In genomic region chr9:34253460-34253837, GRCh38 we compare ENCODE assay signal across 7 cellular contexts.
A peak's percentile ranks its signal among the peaks of the same experiment; 100 is the strongest.
DNase-seq lines count a peak whose midpoint lies in the region; ATAC-seq and TF ChIP-seq lines count a peak whose summit lies in the region.

No MANE protein-coding gene starts in this region.

- DNase-seq in M059J (ENCODE audit: low read depth): peak; percentile 60
- peak; percentile 58 for DNase-seq in mammary epithelial cell
- no peak for DNase-seq in kidney epithelial cell (ENCODE audit: low read depth)
- no peak for DNase-seq in tibial artery
- DNase-seq in stimulated activated effector memory CD8-positive, alpha-beta T cell treated with anti-CD3 and anti-CD28 coated beads, Interleukin-12 subunit alpha, Interleukin-12 subunit beta, amount 100 ng/mL, for 72 hours (ENCODE audit: low spot score in 2 of 2): no peak

- in situ Hi-C loops in mammary epithelial cell (cut with MboI; ENCODE audit: low sequenced_read_pairs in 2 of 2): loop anchor here in 1 of 2 donors (10.0 kb wide), 1 partner anchor 121 kb away; the partner anchor contains the start of gene MYORG

- no peaks in the 10 kb centered on the region for H3K4me1 Mint-ChIP-seq in stimulated activated effector memory CD8-positive, alpha-beta T cell treated with anti-CD3 and anti-CD28 coated beads, Interleukin-12 subunit alpha, Interleukin-12 subunit beta, amount 100 ng/mL, for 72 hours

- no peak overlapping the region for H2AFZ ChIP-seq in mammary epithelial cell (ENCODE audit: low read depth, low read length)

- peak overlapping the region; percentile 51 for H3K9ac ChIP-seq in mammary epithelial cell (ENCODE audit: insufficient read depth, low read length)

- no peaks in the 10 kb centered on the region for H4K20me1 ChIP-seq in mammary epithelial cell (ENCODE audit: insufficient read depth, low read length)

- H3K27me3 ChIP-seq in mammary epithelial cell (ENCODE audit: insufficient read depth, low read length) (no peaks in the 10 kb centered on the region), kidney epithelial cell (ENCODE audit: control insufficient read depth, insufficient read depth, low read length) (no peaks in the 10 kb centered on the region), tibial artery (no peaks in the 10 kb centered on the region)

- peaks cover 66% of the 10 kb centered on the region for H3K36me3 Mint-ChIP-seq in stimulated activated effector memory CD8-positive, alpha-beta T cell treated with anti-CD3 and anti-CD28 coated beads, Interleukin-12 subunit alpha, Interleukin-12 subunit beta, amount 100 ng/mL, for 72 hours

- ATAC-seq in GM18907 (IDR thresholded peaks at IDR 0.05; ENCODE audit: unreplicated experiment) (no peak), GM21576 (IDR thresholded peaks at IDR 0.05; ENCODE audit: unreplicated experiment) (no peak)
- ATAC-seq in stimulated activated effector memory CD8-positive, alpha-beta T cell treated with anti-CD3 and anti-CD28 coated beads, Interleukin-12 subunit alpha, Interleukin-12 subunit beta, amount 100 ng/mL, for 72 hours: no peak

- WGBS in mammary epithelial cell (ENCODE audit: low coverage, missing lambda C conversion rate): 21% methylated on average over 3 of the region's 3 CpGs

- peaks cover 4% of the 10 kb centered on the region for H3K36me3 ChIP-seq in mammary epithelial cell (ENCODE audit: insufficient read depth, low read length)
- peaks cover 9% of the 10 kb centered on the region for H3K36me3 ChIP-seq in kidney epithelial cell (ENCODE audit: control insufficient read depth, insufficient read depth, low read length)
- H3K36me3 ChIP-seq in tibial artery: peaks cover 22 to 35% (median 32%) of the 10 kb centered on the region in 3 donors

- H3K27ac Mint-ChIP-seq in stimulated activated effector memory CD8-positive, alpha-beta T cell treated with anti-CD3 and anti-CD28 coated beads, Interleukin-12 subunit alpha, Interleukin-12 subunit beta, amount 100 ng/mL, for 72 hours: no peak overlapping the region

- peaks cover 26% of the 10 kb centered on the region for H3K79me2 ChIP-seq in mammary epithelial cell (ENCODE audit: insufficient read depth, low read length)

- H3K9me3 ChIP-seq in mammary epithelial cell (replicated peaks; ENCODE audit: insufficient read depth, low read length) (no peaks in the 10 kb centered on the region), tibial artery (no peaks in the 10 kb centered on the region)

- BruUV-seq in mammary epithelial cell (replicated peaks; lab: Mats Ljungman, UMichigan): no TSS peak

- H3K4me3 ChIP-seq in mammary epithelial cell (replicated peaks in 1 of 3; ENCODE audit: insufficient read depth in 1 of 3, low read depth in 2 of 3, low read length in 3 of 3) (no peak overlapping the region), kidney epithelial cell (ENCODE audit: low read depth, low read length) (no peak overlapping the region), tibial artery (no peak overlapping the region)

- dilution Hi-C loops in mammary epithelial cell (cut with HindIII; ENCODE audit: low sequenced_read_pairs): no loop called here

- CTCF ChIA-PET in mammary epithelial cell (lab: Charles Lee; ENCODE audit: low non-redundant PET): interaction anchor here (0.5 to 1.1 kb wide), 11 partner anchors 29 to 350 kb away, joined by 3 to 30 read pairs (median 3); no protein-coding TSS in a partner anchor

- H3K9me3 Mint-ChIP-seq in stimulated activated effector memory CD8-positive, alpha-beta T cell treated with anti-CD3 and anti-CD28 coated beads, Interleukin-12 subunit alpha, Interleukin-12 subunit beta, amount 100 ng/mL, for 72 hours: no peaks in the 10 kb centered on the region

- peaks cover 74% of the 10 kb centered on the region for H3K4me1 ChIP-seq in mammary epithelial cell (ENCODE audit: insufficient read depth, low read length)
- peaks cover 0 to 54% (median 39%) of the 10 kb centered on the region in 4 donors for H3K4me1 ChIP-seq in tibial artery

- H3K4me3 Mint-ChIP-seq in stimulated activated effector memory CD8-positive, alpha-beta T cell treated with anti-CD3 and anti-CD28 coated beads, Interleukin-12 subunit alpha, Interleukin-12 subunit beta, amount 100 ng/mL, for 72 hours: no peak overlapping the region

- TF ChIP-seq CTCF in mammary epithelial cell (conservative IDR thresholded peaks at IDR 0.05 in 1 of 2, IDR thresholded peaks at IDR 0.05 in 1 of 2; ENCODE audit: extremely low read depth in 1 of 2, insufficient read depth in 1 of 2, low read depth in 1 of 2, low read length in 2 of 2): peak; percentile 48 to 57
- TF ChIP-seq CTCF in kidney epithelial cell (IDR thresholded peaks at IDR 0.05; ENCODE audit: insufficient read depth, low read length, poor library complexity, severe bottlenecking): peak; percentile 31
- no peak for TF ChIP-seq CTCF in tibial artery (IDR thresholded peaks at IDR 0.05)

- no peak overlapping the region for H3K4me2 ChIP-seq in mammary epithelial cell (ENCODE audit: insufficient read depth, low read depth, low read length)

- intact Hi-C loops in mammary epithelial cell (cut with micrococcal nuclease): loop anchor here (1.0 to 10.0 kb wide), 9 partner anchors 68 to 349 kb away; partner anchors contain the start of gene UBAP1
- intact Hi-C loops in tibial artery (cut with DNase I; ENCODE audit: low total_unique reads): no loop called here

- H3K27ac ChIP-seq in mammary epithelial cell (ENCODE audit: insufficient read depth, low read depth, low read length) (peak overlapping the region; percentile 82), tibial artery (peak overlapping the region; percentile 52 to 56)

Comparison
In these comparisons a context has a peak if more than half of its experiments do, and no peak if none do; other contexts are left out.
1. DNase-seq: peak in M059J (single experiment) and mammary epithelial cell (single experiment); none in kidney epithelial cell (single experiment), tibial artery (0 of 2) and stimulated activated effector memory CD8-positive, alpha-beta T cell treated with anti-CD3 and anti-CD28 coated beads, Interleukin-12 subunit alpha, Interleukin-12 subunit beta, amount 100 ng/mL, for 72 hours (0 of 2).
2. CTCF ChIP-seq: peak in mammary epithelial cell (2 of 2) and kidney epithelial cell (single experiment); none in tibial artery (0 of 2).